Comparison of ENCODE assay signal across 8 cellular contexts in the genomic region with DNA sequence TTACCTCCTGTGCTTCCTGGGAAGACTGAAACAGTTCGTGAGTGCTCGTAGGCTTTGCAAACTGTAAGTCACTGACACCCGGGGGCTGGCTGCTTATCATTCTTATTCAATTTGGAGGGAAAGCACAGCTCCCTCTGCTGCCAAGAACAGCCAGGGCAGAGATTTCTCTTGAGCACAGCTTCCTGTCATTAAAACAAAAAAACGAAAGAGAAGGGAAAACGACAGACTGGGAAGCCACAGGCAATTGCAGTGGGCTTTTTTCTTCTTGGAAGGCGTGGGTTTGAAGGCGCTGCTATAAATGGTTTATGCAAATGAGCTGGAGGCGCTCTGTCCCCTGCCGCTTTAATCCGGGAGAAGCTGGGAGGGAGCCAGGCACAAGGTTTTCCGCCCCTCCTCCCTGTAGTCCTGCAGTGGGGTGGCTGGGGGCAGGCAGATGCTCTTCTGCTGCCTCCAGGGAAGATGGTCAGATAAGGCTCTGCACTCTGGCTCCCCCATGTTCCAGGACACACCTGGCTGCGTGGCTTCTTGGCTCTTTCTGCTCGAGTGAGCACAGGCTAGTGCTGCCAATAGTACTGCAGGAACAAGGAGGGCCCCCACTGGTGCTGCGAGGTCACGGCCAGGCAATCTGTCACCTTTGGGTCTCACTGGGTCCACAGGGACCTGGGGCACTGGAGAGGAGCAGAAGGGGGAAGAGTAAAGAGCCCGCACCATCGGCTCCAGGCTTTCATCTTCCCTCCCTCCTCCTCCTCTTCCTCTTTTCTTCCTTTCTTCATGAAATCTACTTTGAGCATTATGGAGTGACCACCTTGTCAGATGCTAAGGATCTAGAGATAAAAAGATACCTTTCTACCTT. TPM values are rescaled to one million over a fixed set of nuclear protein-coding genes. Genes with fewer than 3 reads are reported as not detected.
DNase-seq lines count a peak whose midpoint lies in the region; ATAC-seq and TF ChIP-seq lines count a peak whose summit lies in the region.

No MANE protein-coding gene starts in this region.

- no peaks in the 10 kb centered on the region for H3K9me3 ChIP-seq in neuron (ENCODE audit: low read length)

- H3K4me1 Mint-ChIP-seq in GM23338: peaks cover 19% of the 10 kb centered on the region
- peaks cover 11% of the 10 kb centered on the region for H3K4me1 Mint-ChIP-seq in activated T-cell treated with anti-CD3 and anti-CD28 coated beads, Interleukin-2, amount 50 U/mL, for 72 hours (ENCODE audit: low read depth)

- no peak overlapping the region for H3K27ac Mint-ChIP-seq in GM23338
- H3K27ac Mint-ChIP-seq in activated T-cell treated with anti-CD3 and anti-CD28 coated beads, Interleukin-2, amount 50 U/mL, for 72 hours: no peak overlapping the region

- no peaks in the 10 kb centered on the region for H4K20me1 ChIP-seq in GM23338 (replicated peaks; ENCODE audit: insufficient read depth)

- H3K4me1 ChIP-seq in GM23338 (ENCODE audit: insufficient read depth) (peaks cover 13% of the 10 kb centered on the region; the same call in 1 of the 2 replicates), neuron (ENCODE audit: insufficient read depth, low read length) (peaks cover 3% of the 10 kb centered on the region)

- H3K4me2 ChIP-seq in GM23338: peak overlapping the region; percentile 46

- 0 out of 2 replicates have a peak, but pooled peaks cover 4% of the 10 kb centered on the region for H3K9me2 ChIP-seq in GM23338 (ENCODE audit: insufficient read depth)

- no peaks in the 10 kb centered on the region for H3K9me3 Mint-ChIP-seq in GM23338
- no peaks in the 10 kb centered on the region for H3K9me3 Mint-ChIP-seq in activated T-cell treated with anti-CD3 and anti-CD28 coated beads, Interleukin-2, amount 50 U/mL, for 72 hours

- H3F3A ChIP-seq in GM23338 (replicated peaks; ENCODE audit: low read depth): no peaks in the 10 kb centered on the region

- no peaks in the 10 kb centered on the region for H3K36me3 ChIP-seq in GM23338 (ENCODE audit: insufficient read depth)
- no peaks in the 10 kb centered on the region for H3K36me3 ChIP-seq in neuron (ENCODE audit: insufficient read depth, low read length)

- H3K4me3 Mint-ChIP-seq in GM23338: peak overlapping the region; percentile 52
- H3K4me3 Mint-ChIP-seq in activated T-cell treated with anti-CD3 and anti-CD28 coated beads, Interleukin-2, amount 50 U/mL, for 72 hours: peak overlapping the region; percentile 74 to 81

- no peak overlapping the region for H3K27ac ChIP-seq in GM23338 (ENCODE audit: low read depth)

- H3K27me3 ChIP-seq in GM23338 (ENCODE audit: insufficient read depth) (no peaks in the 10 kb centered on the region), neuron (ENCODE audit: insufficient read depth, low read length) (peaks cover 2% of the 10 kb centered on the region)

- no peaks in the 10 kb centered on the region for H3K36me3 Mint-ChIP-seq in GM23338 (ENCODE audit: low read depth)
- no peaks in the 10 kb centered on the region for H3K36me3 Mint-ChIP-seq in activated T-cell treated with anti-CD3 and anti-CD28 coated beads, Interleukin-2, amount 50 U/mL, for 72 hours (ENCODE audit: insufficient read depth in 2 of 2)

- peaks cover 17% of the 10 kb centered on the region for H3K27me3 Mint-ChIP-seq in GM23338 (ENCODE audit: insufficient read depth, low read depth, poor library complexity)
- peaks cover 20% of the 10 kb centered on the region for H3K27me3 Mint-ChIP-seq in activated T-cell treated with anti-CD3 and anti-CD28 coated beads, Interleukin-2, amount 50 U/mL, for 72 hours (ENCODE audit: low read depth)

- H3K79me2 ChIP-seq in GM23338 (replicated peaks; ENCODE audit: insufficient read depth): no peaks in the 10 kb centered on the region

- peak; percentile 67 to 70 for TF ChIP-seq CTCF in GM23338 (conservative IDR thresholded peaks at IDR 0.05; ENCODE audit: low read depth in 2 of 2)
- peak; percentile 59 for TF ChIP-seq CTCF in fibroblast of villous mesenchyme (IDR thresholded peaks at IDR 0.05; ENCODE audit: insufficient read depth, low read depth, low read length)

- peak; percentile 36 for DNase-seq in CD1c-positive myeloid dendritic cell (ENCODE audit: extremely low spot score)
- DNase-seq in GM23338 (ENCODE audit: low spot score): peak; percentile 82
- DNase-seq in NCI-H460 (ENCODE audit: extremely low read depth, low read depth): peak; percentile 23
- peak; percentile 16 to 32 for DNase-seq in activated T-cell treated with anti-CD3 and anti-CD28 coated beads, Interleukin-2, amount 50 U/mL, for 72 hours
- peak; percentile 48 for DNase-seq in fibroblast of villous mesenchyme (ENCODE audit: low read depth)

- H3K4me3 ChIP-seq in GM23338 (peak overlapping the region; percentile 42), fibroblast of villous mesenchyme (ENCODE audit: low read depth, low read length) (peak overlapping the region; percentile 32), neuron (ENCODE audit: low read length) (peak overlapping the region; percentile 10)

- ATAC-seq in GM23338: peak; percentile 88
- peak; percentile 65 to 68 for ATAC-seq in activated T-cell treated with anti-CD3 and anti-CD28 coated beads, Interleukin-2, amount 50 U/mL, for 72 hours (replicated peaks in 1 of 2)
- no peak for ATAC-seq in HG03457 (IDR thresholded peaks at IDR 0.05; ENCODE audit: unreplicated experiment)
- no peak for ATAC-seq in HG02610 (IDR thresholded peaks at IDR 0.05; ENCODE audit: unreplicated experiment)

- H2AFZ ChIP-seq in GM23338 (peak overlapping the region; percentile 93), neuron (ENCODE audit: low read depth, low read length) (no peak overlapping the region)

TF ChIP-seq in GM23338, 12 proteins besides CTCF, POLR2A, EP300 and RAD21:
- TF ChIP-seq POLR2AphosphoS5 (IDR thresholded peaks at IDR 0.05; ENCODE audit: low read depth): no peak
- TF ChIP-seq, protein P1, sequence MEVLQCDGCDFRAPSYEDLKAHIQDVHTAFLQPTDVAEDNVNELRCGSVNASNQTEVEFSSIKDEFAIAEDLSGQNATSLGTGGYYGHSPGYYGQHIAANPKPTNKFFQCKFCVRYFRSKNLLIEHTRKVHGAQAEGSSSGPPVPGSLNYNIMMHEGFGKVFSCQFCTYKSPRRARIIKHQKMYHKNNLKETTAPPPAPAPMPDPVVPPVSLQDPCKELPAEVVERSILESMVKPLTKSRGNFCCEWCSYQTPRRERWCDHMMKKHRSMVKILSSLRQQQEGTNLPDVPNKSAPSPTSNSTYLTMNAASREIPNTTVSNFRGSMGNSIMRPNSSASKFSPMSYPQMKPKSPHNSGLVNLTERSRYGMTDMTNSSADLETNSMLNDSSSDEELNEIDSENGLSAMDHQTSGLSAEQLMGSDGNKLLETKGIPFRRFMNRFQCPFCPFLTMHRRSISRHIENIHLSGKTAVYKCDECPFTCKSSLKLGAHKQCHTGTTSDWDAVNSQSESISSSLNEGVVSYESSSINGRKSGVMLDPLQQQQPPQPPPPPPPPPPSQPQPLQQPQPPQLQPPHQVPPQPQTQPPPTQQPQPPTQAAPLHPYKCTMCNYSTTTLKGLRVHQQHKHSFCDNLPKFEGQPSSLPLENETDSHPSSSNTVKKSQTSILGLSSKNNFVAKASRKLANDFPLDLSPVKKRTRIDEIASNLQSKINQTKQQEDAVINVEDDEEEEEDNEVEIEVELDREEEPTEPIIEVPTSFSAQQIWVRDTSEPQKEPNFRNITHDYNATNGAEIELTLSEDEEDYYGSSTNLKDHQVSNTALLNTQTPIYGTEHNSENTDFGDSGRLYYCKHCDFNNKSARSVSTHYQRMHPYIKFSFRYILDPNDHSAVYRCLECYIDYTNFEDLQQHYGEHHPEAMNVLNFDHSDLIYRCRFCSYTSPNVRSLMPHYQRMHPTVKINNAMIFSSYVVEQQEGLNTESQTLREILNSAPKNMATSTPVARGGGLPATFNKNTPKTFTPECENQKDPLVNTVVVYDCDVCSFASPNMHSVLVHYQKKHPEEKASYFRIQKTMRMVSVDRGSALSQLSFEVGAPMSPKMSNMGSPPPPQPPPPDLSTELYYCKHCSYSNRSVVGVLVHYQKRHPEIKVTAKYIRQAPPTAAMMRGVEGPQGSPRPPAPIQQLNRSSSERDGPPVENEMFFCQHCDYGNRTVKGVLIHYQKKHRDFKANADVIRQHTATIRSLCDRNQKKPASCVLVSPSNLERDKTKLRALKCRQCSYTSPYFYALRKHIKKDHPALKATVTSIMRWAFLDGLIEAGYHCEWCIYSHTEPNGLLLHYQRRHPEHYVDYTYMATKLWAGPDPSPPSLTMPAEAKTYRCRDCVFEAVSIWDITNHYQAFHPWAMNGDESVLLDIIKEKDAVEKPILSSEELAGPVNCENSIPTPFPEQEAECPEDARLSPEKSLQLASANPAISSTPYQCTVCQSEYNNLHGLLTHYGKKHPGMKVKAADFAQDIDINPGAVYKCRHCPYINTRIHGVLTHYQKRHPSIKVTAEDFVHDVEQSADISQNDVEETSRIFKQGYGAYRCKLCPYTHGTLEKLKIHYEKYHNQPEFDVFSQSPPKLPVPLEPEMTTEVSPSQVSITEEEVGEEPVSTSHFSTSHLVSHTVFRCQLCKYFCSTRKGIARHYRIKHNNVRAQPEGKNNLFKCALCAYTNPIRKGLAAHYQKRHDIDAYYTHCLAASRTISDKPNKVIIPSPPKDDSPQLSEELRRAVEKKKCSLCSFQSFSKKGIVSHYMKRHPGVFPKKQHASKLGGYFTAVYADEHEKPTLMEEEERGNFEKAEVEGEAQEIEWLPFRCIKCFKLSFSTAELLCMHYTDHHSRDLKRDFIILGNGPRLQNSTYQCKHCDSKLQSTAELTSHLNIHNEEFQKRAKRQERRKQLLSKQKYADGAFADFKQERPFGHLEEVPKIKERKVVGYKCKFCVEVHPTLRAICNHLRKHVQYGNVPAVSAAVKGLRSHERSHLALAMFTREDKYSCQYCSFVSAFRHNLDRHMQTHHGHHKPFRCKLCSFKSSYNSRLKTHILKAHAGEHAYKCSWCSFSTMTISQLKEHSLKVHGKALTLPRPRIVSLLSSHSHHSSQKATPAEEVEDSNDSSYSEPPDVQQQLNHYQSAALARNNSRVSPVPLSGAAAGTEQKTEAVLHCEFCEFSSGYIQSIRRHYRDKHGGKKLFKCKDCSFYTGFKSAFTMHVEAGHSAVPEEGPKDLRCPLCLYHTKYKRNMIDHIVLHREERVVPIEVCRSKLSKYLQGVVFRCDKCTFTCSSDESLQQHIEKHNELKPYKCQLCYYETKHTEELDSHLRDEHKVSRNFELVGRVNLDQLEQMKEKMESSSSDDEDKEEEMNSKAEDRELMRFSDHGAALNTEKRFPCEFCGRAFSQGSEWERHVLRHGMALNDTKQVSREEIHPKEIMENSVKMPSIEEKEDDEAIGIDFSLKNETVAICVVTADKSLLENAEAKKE (CRISPR knock-in tag; IDR thresholded peaks at IDR 0.05): peak; percentile 46; the same call in 1 of the 2 replicates

RNA-seq across cellular contexts. Expression of a gene that starts 49.5 kb away (rescaled TPM):
- 1.1 and 3.8 TPM in 2 replicates for total RNA-seq in GM23338 (2014; rRNA removed; shearing (Covaris generic))
- 0.71 and 0.82 TPM in 2 replicates for polyA plus RNA-seq in GM23338 (2016; fragmentation: Nextera tagmentation; extraction: Ambion mirVana)
- 0.14 TPM in 1 of 2 replicates, not detected in the other for total RNA-seq in NCI-H460 (2014; rRNA removed; shearing (Covaris generic))
- 0.03 TPM in 1 of 2 replicates, not detected in the other for polyA plus RNA-seq in NCI-H460 (2014; cell fraction: nucleus; rRNA removed)
- total RNA-seq in activated T-cell treated with anti-CD3 and anti-CD28 coated beads, Interleukin-2, amount 50 U/mL, for 72 hours: 1 to 10 TPM; 2.5 to 3.5 TPM
- total RNA-seq in fibroblast of villous mesenchyme: under 0.01 TPM in 2 replicates

Comparison
In these comparisons a context has a peak if more than half of its experiments do, and no peak if none do; other contexts are left out.
1. DNase-seq: peak in every context shown above with its lines; median percentile 82 in GM23338; 48 in fibroblast of villous mesenchyme; 36 in CD1c-positive myeloid dendritic cell; 24 in activated T-cell treated with anti-CD3 and anti-CD28 coated beads, Interleukin-2, amount 50 U/mL, for 72 hours; 23 in NCI-H460.
2. ATAC-seq: peak in GM23338 (single experiment) and activated T-cell treated with anti-CD3 and anti-CD28 coated beads, Interleukin-2, amount 50 U/mL, for 72 hours (2 of 2); none in HG03457 (single experiment) and HG02610 (single experiment).
3. Peak in every context shown above with its lines, with median percentiles within 50 percentile points of each other: H3K4me3 ChIP-seq.